1 cellular context compared by ENCODE assay signal in the genomic region with DNA sequence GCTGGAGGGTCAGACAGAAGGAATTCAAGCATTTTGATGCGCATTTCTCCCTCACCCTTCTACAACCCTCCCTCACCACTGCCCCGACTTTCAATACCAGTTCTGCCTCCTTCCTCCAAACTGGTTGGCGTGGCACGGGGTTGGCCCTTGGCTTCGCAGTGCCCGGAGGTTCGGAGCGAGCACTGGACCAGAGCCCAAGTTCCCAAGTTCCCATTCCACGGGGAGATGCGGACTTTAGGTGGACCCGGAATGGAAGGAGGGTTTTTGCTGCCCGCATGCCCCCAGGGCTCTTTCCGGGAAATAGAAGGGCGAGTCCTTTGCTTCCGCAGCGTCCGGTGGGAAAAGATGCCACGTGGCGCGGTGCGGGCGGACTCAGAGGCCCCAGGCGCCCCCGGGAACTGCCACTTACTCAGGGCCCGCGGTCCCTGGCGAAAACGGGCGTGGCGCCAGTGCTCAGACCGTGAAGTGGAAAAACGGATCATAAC.
TF ChIP-seq lines count a peak whose summit lies in the region.

No MANE protein-coding gene starts in this region.

TF ChIP-seq in H1, 55 proteins besides CTCF, POLR2A, EP300 and RAD21:
- TF ChIP-seq KDM4A (IDR thresholded peaks at IDR 0.05; ENCODE audit: low read depth, low read length, severe bottlenecking) (peak; percentile 33), CHD1 (IDR thresholded peaks at IDR 0.05; ENCODE audit: low read depth, low read length) (no peak), E2F6 (IDR thresholded peaks at IDR 0.05) (peak; percentile 89), RFX5 (IDR thresholded peaks at IDR 0.05; ENCODE audit: borderline replicate concordance, low read depth, low read length) (no peak), SUZ12 (IDR thresholded peaks at IDR 0.05; ENCODE audit: low read length) (peak; percentile 84; the same call in 1 of the 2 replicates), RNF2 (IDR thresholded peaks at IDR 0.05; ENCODE audit: borderline replicate concordance, low read depth, low read length, missing control alignments, poor library complexity, severe bottlenecking) (peak; percentile 37), POLR2AphosphoS5 (IDR thresholded peaks at IDR 0.05; ENCODE audit: low read depth, low read length) (no peak), EZH2 (IDR thresholded peaks at IDR 0.05; ENCODE audit: low read depth, low read length, severe bottlenecking) (peak; percentile 84), NRF1 (IDR thresholded peaks at IDR 0.05; ENCODE audit: low read depth, low read length) (no peak), CHD2 (IDR thresholded peaks at IDR 0.05; ENCODE audit: low read length) (no peak)
- TF ChIP-seq, protein P1, sequence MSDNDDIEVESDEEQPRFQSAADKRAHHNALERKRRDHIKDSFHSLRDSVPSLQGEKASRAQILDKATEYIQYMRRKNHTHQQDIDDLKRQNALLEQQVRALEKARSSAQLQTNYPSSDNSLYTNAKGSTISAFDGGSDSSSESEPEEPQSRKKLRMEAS (IDR thresholded peaks at IDR 0.05), result peak; percentile 71
- TF ChIP-seq, protein P2, sequence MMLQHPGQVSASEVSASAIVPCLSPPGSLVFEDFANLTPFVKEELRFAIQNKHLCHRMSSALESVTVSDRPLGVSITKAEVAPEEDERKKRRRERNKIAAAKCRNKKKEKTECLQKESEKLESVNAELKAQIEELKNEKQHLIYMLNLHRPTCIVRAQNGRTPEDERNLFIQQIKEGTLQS (IDR thresholded peaks at IDR 0.05; ENCODE audit: insufficient read depth, low read depth, low read length), result no peak
